ENCODE assay signal across 7 cellular contexts in the genomic region with DNA sequence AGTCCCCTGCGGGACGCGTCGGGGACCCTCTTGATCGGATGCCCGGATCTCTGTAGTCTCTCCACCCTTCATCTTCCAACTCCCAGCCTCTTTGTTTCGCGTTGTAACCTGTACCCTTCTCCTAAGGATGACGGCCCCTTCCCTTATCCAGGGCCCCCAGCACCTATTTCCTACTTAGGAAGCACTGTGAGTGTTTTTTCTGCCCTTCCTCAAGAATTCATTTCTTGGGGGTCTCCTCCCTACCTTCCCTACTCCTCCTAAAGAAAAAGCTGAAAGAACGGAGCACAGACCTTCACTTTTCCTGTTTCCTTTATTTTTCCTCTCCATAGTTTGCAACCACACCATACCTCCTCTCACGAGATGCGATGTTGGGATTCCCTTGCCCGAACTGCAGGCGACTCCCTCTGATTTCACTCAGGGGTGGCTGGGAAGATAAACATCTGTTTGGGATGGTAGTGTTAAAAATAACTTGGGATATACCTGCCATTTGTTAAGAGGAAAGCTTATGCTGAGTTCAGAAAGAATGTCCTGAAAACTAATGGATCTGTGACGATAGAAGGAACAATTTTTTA. TPM values are rescaled to one million over a fixed set of nuclear protein-coding genes. Genes with fewer than 3 reads are reported as not detected.
A peak's percentile ranks its signal among the peaks of the same experiment; 100 is the strongest.
DNase-seq lines count a peak whose midpoint lies in the region; ATAC-seq and TF ChIP-seq lines count a peak whose summit lies in the region.

No MANE protein-coding gene starts in this region.

- TF ChIP-seq CTCF in H9 (conservative IDR thresholded peaks at IDR 0.05) (no peak), smooth muscle cell (IDR thresholded peaks at IDR 0.05; ENCODE audit: borderline replicate concordance, insufficient read depth, poor library complexity, severe bottlenecking) (no peak)

- H2BK20ac ChIP-seq in H9 (ENCODE audit: low read depth, low read length, poor library complexity, severe bottlenecking): no peak overlapping the region

- H3K27ac Mint-ChIP-seq in H9: peak overlapping the region; percentile 81 to 100 (median 92)
- peak overlapping the region in 1 of 2 donors; percentile 97 for H3K27ac Mint-ChIP-seq in T-cell

- H3K9me3 Mint-ChIP-seq in H9: no peaks in the 10 kb centered on the region
- no peaks in the 10 kb centered on the region for H3K9me3 Mint-ChIP-seq in T-cell

- no peaks in the 10 kb centered on the region for H3F3A ChIP-seq in smooth muscle cell (ENCODE audit: low read depth)

- H3K79me2 ChIP-seq in H9 (ENCODE audit: insufficient read depth, low read length) (peaks cover 13% of the 10 kb centered on the region), smooth muscle cell (ENCODE audit: low read depth) (peaks cover 58% of the 10 kb centered on the region)

- H2AFZ ChIP-seq in H9 (ENCODE audit: low read length) (no peak overlapping the region), smooth muscle cell (ENCODE audit: low read depth) (peak overlapping the region; percentile 93)

- H3K4ac ChIP-seq in H9 (ENCODE audit: low read depth, low read length): no peak overlapping the region

- no peak overlapping the region for H2BK15ac ChIP-seq in H9 (ENCODE audit: low read depth, low read length)

- H3K36me3 ChIP-seq in smooth muscle cell (ENCODE audit: low read depth): no peaks in the 10 kb centered on the region

- H3K9ac ChIP-seq in H9 (ENCODE audit: extremely low read depth, insufficient read length, low read length) (peak overlapping the region; percentile 81), smooth muscle cell (ENCODE audit: low read depth) (peak overlapping the region; percentile 83)

- peak overlapping the region; percentile 67 for H3K4me2 ChIP-seq in H9 (ENCODE audit: insufficient read depth, insufficient read length, low read length)
- peak overlapping the region; percentile 98 for H3K4me2 ChIP-seq in smooth muscle cell

- H3K9me3 ChIP-seq in H9 (ENCODE audit: control insufficient read depth, low read depth, low read length) (no peaks in the 10 kb centered on the region), right cardiac atrium (ENCODE audit: control insufficient read depth, low read length) (no peaks in the 10 kb centered on the region), smooth muscle cell (replicated peaks; ENCODE audit: low read depth) (no peaks in the 10 kb centered on the region)

- no peak overlapping the region for H3T11ph ChIP-seq in H9 (ENCODE audit: low read length)

- no peak overlapping the region for H4K5ac ChIP-seq in H9 (ENCODE audit: insufficient read length, low read depth, low read length)

- ATAC-seq in T-cell (replicated peaks in 1 of 4): no peak
- ATAC-seq in right cardiac atrium: no peak
- no peak for ATAC-seq in HG03159 (IDR thresholded peaks at IDR 0.05; ENCODE audit: unreplicated experiment)

- no peak overlapping the region for H2BK12ac ChIP-seq in H9 (ENCODE audit: insufficient read length, low read depth, low read length)

- H3K4me3 ChIP-seq in right cardiac atrium (ENCODE audit: low read length) (peak overlapping the region; percentile 53), smooth muscle cell (peak overlapping the region; percentile 88)

- POLR2A ChIA-PET in T-cell (lab: Charles Lee): interaction anchor here (0.5 to 0.7 kb wide), 5 partner anchors 22 to 576 kb away, joined by 3 to 11 read pairs (median 5); a partner anchor contains a TSS

- H3K27ac ChIP-seq in H9 (ENCODE audit: insufficient read length, low read depth, low read length) (no peak overlapping the region), right cardiac atrium (ENCODE audit: low read length) (no peak overlapping the region), smooth muscle cell (ENCODE audit: low read depth) (no peak overlapping the region)

- H3K18ac ChIP-seq in H9 (ENCODE audit: insufficient read length, low read depth, low read length): no peak overlapping the region

- no peak overlapping the region for H3K56ac ChIP-seq in H9 (ENCODE audit: insufficient read length, low read depth, low read length)

- no CpG with 5 or more reads among the region's 15 CpGs for WGBS in H9 (ENCODE audit: extremely low coverage, insufficient read length, low lambda C conversion rate)
- WGBS in right cardiac atrium: 3% methylated on average over 15 of the region's 15 CpGs
- 6% methylated on average over 15 of the region's 15 CpGs for WGBS in smooth muscle cell (ENCODE audit: low lambda C conversion rate)

- DNase-seq in H9: no peak
- no peak for DNase-seq in T-cell
- DNase-seq in right cardiac atrium: no peak
- DNase-seq in smooth muscle cell (lab: John Stamatoyannopoulos, UW; ENCODE audit: unreplicated experiment): no peak
- DNase-seq in epidermal melanocyte (ENCODE audit: insufficient read length, low spot score): no peak
- DNase-seq in SW 1271 (lab: John Stamatoyannopoulos, UW): no peak

- H3K4me3 Mint-ChIP-seq in H9 (peak overlapping the region; percentile 93 to 95), T-cell (peak overlapping the region; percentile 89 to 99 (median 99))

- H4K91ac ChIP-seq in H9 (ENCODE audit: insufficient read length, low read depth, low read length): no peak overlapping the region

- H3K36me3 Mint-ChIP-seq in H9 (ENCODE audit: insufficient read depth in 1 of 3, low read depth in 3 of 3): peaks cover 16 to 28% (median 25%) of the 10 kb centered on the region in 3 experiments; a peak in 6 of 7 replicates
- peaks cover 12% of the 10 kb centered on the region for H3K36me3 Mint-ChIP-seq in T-cell

- H3K4me1 Mint-ChIP-seq in H9 (peaks cover 17 to 18% of the 10 kb centered on the region in 2 experiments), T-cell (peaks cover 38 to 41% (median 39%) of the 10 kb centered on the region in 3 donors)

- H3K4me1 ChIP-seq in H9 (ENCODE audit: insufficient read depth, low read length) (no peaks in the 10 kb centered on the region), right cardiac atrium (ENCODE audit: control insufficient read depth, insufficient read depth, low read length) (peaks cover 5% of the 10 kb centered on the region), smooth muscle cell (ENCODE audit: low read depth) (peaks cover 13% of the 10 kb centered on the region)

- no peak overlapping the region for H4K8ac ChIP-seq in H9 (replicated peaks; ENCODE audit: insufficient read length, low read depth, low read length)

- peaks cover 11% of the 10 kb centered on the region for H3K23me2 ChIP-seq in H9 (ENCODE audit: insufficient read length, low read depth, low read length, poor library complexity, severe bottlenecking)

- H2AK5ac ChIP-seq in H9 (ENCODE audit: insufficient read length, low read length): no peak overlapping the region

- peaks cover 9% of the 10 kb centered on the region for H3K79me1 ChIP-seq in H9 (ENCODE audit: insufficient read depth, low read depth, low read length, poor library complexity, severe bottlenecking)

- H4K20me1 ChIP-seq in H9 (ENCODE audit: control insufficient read depth, insufficient read depth, insufficient read length): no peaks in the 10 kb centered on the region
- peaks cover 41% of the 10 kb centered on the region for H4K20me1 ChIP-seq in smooth muscle cell (ENCODE audit: low read depth)

- intact Hi-C loops in right cardiac atrium (cut with DNase I): no loop called here

- H3K27me3 Mint-ChIP-seq in H9 (ENCODE audit: low read depth): no peaks in the 10 kb centered on the region
- no peaks in the 10 kb centered on the region for H3K27me3 Mint-ChIP-seq in T-cell

- H2BK5ac ChIP-seq in H9 (ENCODE audit: insufficient read length, low read length): no peak overlapping the region

- no peak overlapping the region for H3K23ac ChIP-seq in H9 (ENCODE audit: insufficient read length, low read depth, low read length)

- H2BK120ac ChIP-seq in H9 (ENCODE audit: low read depth, low read length, poor library complexity, severe bottlenecking): no peak overlapping the region

- no peak overlapping the region for H3K14ac ChIP-seq in H9 (ENCODE audit: insufficient read depth, low read length)

- CTCF ChIA-PET in T-cell (lab: Charles Lee): interaction anchor here in 1 of 2 donors (1.6 kb wide), 1 partner anchor 56 kb away, joined by 5 read pairs; a partner anchor contains a TSS

- H3K27me3 ChIP-seq in H9 (ENCODE audit: insufficient read depth, low read length) (no peaks in the 10 kb centered on the region), right cardiac atrium (ENCODE audit: control insufficient read depth, insufficient read depth) (no peaks in the 10 kb centered on the region), smooth muscle cell (ENCODE audit: low read depth) (no peaks in the 10 kb centered on the region)

RNA-seq across cellular contexts. Expression of a gene that starts 0.6 kb away (rescaled TPM):
- 40.0 and 40.4 TPM in 2 replicates for total RNA-seq in H9 (2021)
- 10 to 100 TPM in 3 of 5 donors, 1 to 10 TPM in 2; 4.2 to 11.9 (median 11.0) TPM for total RNA-seq in T-cell
- total RNA-seq in right cardiac atrium: 10 to 100 TPM; 15.8 to 20.5 (median 16.9) TPM
- 12.7 TPM for polyA plus RNA-seq in right cardiac atrium
- 14.3 and 32.1 TPM in 2 replicates for total RNA-seq in smooth muscle cell
- polyA plus RNA-seq in smooth muscle cell: 26.1 and 31.6 TPM in 2 replicates

RNA-seq across cellular contexts. Expression of a gene that starts 0.7 kb away (rescaled TPM):
- total RNA-seq in H9 (2021) (42.9 and 43.1 TPM in 2 replicates), T-cell (10 to 100 TPM; 33.8 to 41.5 (median 40.2) TPM), right cardiac atrium (10 to 100 TPM; 13.5 to 24.0 (median 19.5) TPM), smooth muscle cell (11.1 and 34.1 TPM in 2 replicates)
- polyA plus RNA-seq in right cardiac atrium (12.0 TPM), smooth muscle cell (7.6 and 8.6 TPM in 2 replicates)

RNA-seq across cellular contexts. Expression of a gene that starts 56.5 kb away (rescaled TPM):
- 63.7 and 64.3 TPM in 2 replicates for total RNA-seq in H9 (2021)
- total RNA-seq in T-cell: 100 to 1,000 TPM; 134 to 176 (median 142) TPM
- total RNA-seq in right cardiac atrium: 10 to 100 TPM; 65.1 to 85.4 (median 72.0) TPM
- polyA plus RNA-seq in right cardiac atrium: 49.6 TPM
- 104 and 115 TPM in 2 replicates for total RNA-seq in smooth muscle cell
- 106 and 108 TPM in 2 replicates for polyA plus RNA-seq in smooth muscle cell

RNA-seq across cellular contexts. Expression of a gene that starts 56.8 kb away (rescaled TPM):
- total RNA-seq in H9 (2021): 60.1 and 67.5 TPM in 2 replicates
- 10 to 100 TPM; 32.5 to 38.5 (median 34.5) TPM for total RNA-seq in T-cell
- 10 to 100 TPM; 23.3 to 30.0 (median 25.3) TPM for total RNA-seq in right cardiac atrium
- polyA plus RNA-seq in right cardiac atrium: 34.9 TPM
- 8.1 and 18.6 TPM in 2 replicates for total RNA-seq in smooth muscle cell
- 22.1 and 27.9 TPM in 2 replicates for polyA plus RNA-seq in smooth muscle cell
